Comparison of ENCODE assay signal across 13 cellular contexts in the genomic region with DNA sequence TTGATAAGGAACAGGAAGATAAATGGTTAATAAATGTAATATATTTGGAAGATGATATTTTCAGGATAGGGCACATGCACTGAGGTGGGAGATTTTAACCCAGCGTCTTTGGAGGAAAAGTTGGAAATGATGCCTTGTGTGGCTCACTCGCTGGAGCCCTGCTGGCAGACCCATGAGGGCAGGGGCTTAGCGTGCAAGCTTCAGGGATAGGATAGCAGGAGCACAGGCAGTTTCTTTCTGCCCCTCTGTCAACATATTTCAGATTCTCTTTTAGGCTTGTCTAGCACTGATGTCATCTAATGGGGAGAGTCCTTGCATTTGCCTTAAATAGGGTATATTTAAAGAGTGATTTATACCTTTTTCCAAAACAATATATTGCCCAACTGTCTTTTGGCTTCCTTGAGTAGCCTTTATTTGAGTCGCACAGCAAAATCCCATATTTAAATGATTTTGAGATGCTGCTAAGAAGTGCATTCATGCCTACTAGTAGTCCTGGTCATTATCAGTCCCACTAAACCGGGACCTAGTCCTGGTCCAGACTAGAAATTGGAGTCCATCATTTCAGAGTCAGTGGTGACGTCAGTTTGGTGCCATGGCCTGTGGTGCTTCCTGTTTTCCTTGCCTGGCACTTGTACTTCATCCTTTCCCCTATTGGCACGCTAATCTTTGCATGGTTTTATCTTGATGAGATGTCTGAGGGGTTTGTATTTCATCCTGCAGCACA. TPM values are rescaled to one million over a fixed set of nuclear protein-coding genes. Genes with fewer than 3 reads are reported as not detected.
DNase-seq lines count a peak whose midpoint lies in the region.
"Had no signal": no experiment of that assay in that cellular context is flagged by ENCODE, and none has a peak within 500 bp of the region (broad histone marks: within the 10 kb centered on the region; RNA-seq: fewer than 3 reads in every experiment).

No MANE protein-coding gene starts in this region.

- H3K27me3 ChIP-seq in skeletal muscle tissue (ENCODE audit: control insufficient read depth in 3 of 3, insufficient read depth in 3 of 3, low read length in 3 of 3), result no peaks in the 10 kb centered on the region

- peak overlapping the region; percentile 83 for H3K27ac ChIP-seq in skeletal muscle tissue (ENCODE audit: low read depth, low read length)

- peak overlapping the region in 1 of 3 donors; percentile 87 for H3K9ac ChIP-seq in skeletal muscle tissue (ENCODE audit: low read depth in 1 of 3, low read length in 3 of 3)

- no peaks in the 10 kb centered on the region for H3K36me3 ChIP-seq in skeletal muscle tissue (ENCODE audit: control insufficient read depth in 3 of 3, insufficient read depth in 3 of 3, low read length in 3 of 3)

- H3K9me3 ChIP-seq in skeletal muscle tissue (ENCODE audit: control insufficient read depth in 3 of 3, low read length in 3 of 3), result peaks cover 0 to 4% (median 0%) of the 10 kb centered on the region in 3 donors

- peak; percentile 47 for DNase-seq in COLO668 (lab: John Stamatoyannopoulos, UW; ENCODE audit: unreplicated experiment)
- peak; percentile 54 for DNase-seq in SHP77 treated with DMSO at 0.1 percent for 48 hours (lab: John Stamatoyannopoulos, UW)
- peak; percentile 25 for DNase-seq in iris pigment epithelial cell (ENCODE audit: low read depth)
- no peak for DNase-seq in NCI-H2227 treated with DMSO at 0.1 percent for 48 hours (lab: John Stamatoyannopoulos, UW)
- no peak for DNase-seq in pons (ENCODE audit: low spot score)
- no peak for DNase-seq in AML-193 (lab: John Stamatoyannopoulos, UW)
- DNase-seq: activated CD4-positive, alpha-beta T cell treated with anti-CD3 and anti-CD28 coated beads for 4 hours; GOT3; head of caudate nucleus; NCI-H2081 treated with DMSO at 0.1 percent for 48 hours; stimulated activated CD8-positive, alpha-beta memory T cell treated with anti-CD3 and anti-CD28 coated beads, Interleukin-4, amount 100 ng/mL, for 48 hours; T1000 had no signal

- peak overlapping the region in 2 of 3 donors; percentile 22 to 41 for H3K4me3 ChIP-seq in skeletal muscle tissue (ENCODE audit: low read length in 3 of 3)

- H3K4me1 ChIP-seq in skeletal muscle tissue (ENCODE audit: control insufficient read depth in 3 of 3, insufficient read depth in 3 of 3, low read length in 3 of 3), result peaks cover 49 to 61% (median 59%) of the 10 kb centered on the region in 3 donors

RNA-seq across cellular contexts. Expression of gene SH3RF3, which starts 45.8 kb away (rescaled TPM):
- 2.1 TPM for total RNA-seq in skeletal muscle tissue

Comparison
In these comparisons a context has a peak if more than half of its experiments do, and no peak if none do; other contexts are left out.
1. DNase-seq: peak in COLO668 (single experiment), SHP77 treated with DMSO at 0.1 percent for 48 hours (single experiment) and iris pigment epithelial cell (single experiment); none in NCI-H2227 treated with DMSO at 0.1 percent for 48 hours (single experiment), pons (single experiment) and AML-193 (0 of 2).